In the genomic region with DNA sequence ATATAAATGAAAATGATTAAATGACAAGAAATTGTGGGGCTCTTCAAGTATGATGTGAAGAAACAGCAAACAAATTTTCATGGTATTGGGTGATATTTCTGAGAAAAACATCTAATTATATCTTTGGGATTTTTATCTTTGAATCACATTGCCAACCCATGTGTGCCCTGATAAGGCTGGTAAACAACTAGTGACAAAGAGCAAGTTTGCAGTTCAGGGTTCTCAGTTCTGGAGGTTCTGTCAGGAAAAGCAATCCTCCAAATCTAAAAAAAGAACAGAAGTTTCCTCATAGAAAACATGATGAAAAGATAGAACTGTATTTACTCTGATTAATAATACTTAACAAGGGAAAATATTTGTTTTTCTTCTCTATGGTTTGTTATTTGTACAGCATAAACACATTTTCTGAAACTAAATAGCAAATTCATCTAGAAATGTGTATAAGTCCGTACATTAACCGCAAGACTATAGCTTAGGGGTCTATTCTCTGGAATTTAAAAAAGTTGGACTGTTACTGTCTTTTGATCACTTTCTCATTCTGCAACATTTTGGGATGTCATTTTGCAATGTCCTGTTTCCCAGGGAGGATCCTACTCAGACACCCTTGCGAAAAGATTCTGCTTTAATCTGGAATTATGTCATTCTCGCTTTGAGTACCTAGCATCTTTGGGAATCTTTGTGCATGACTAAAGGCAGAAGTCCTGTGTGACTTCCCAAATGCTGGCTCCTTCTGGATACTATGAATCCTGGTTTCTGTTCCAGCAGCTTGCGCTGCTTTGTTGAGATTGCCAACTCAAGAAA, we compare ENCODE assay signal across 1 cellular context.
TF ChIP-seq lines count a peak whose summit lies in the region.

No MANE protein-coding gene starts in this region.

TF ChIP-seq in K562, 482 proteins besides CTCF, POLR2A, EP300 and RAD21 (continued from another document):
- TF ChIP-seq TEAD4 (IDR thresholded peaks at IDR 0.05; ENCODE audit: low read length) (peak; percentile 62; the same call in 1 of the 2 replicates), TEAD4 (CRISPR knock-in tag; IDR thresholded peaks at IDR 0.05; ENCODE audit: borderline replicate concordance) (no peak), STAT5A (IDR thresholded peaks at IDR 0.05; ENCODE audit: borderline replicate concordance, low read length) (peak; percentile 23; the same call in 1 of the 2 replicates), ARID1B (IDR thresholded peaks at IDR 0.05) (peak; percentile 69), FOXJ2 (tag; IDR thresholded peaks at IDR 0.05) (peak; percentile 70; the same call in 1 of the 2 replicates), ZNF717 (CRISPR knock-in tag; IDR thresholded peaks at IDR 0.05) (no peak), FOSL1 (tag; conservative IDR thresholded peaks at IDR 0.05) (peak; percentile 48), U2AF1 (optimal IDR thresholded peaks at IDR 0.05; ENCODE audit: low read depth, low read length) (no peak), POLR3G (IDR thresholded peaks at IDR 0.05; ENCODE audit: extremely low read depth, insufficient read length, insufficient replicate concordance) (no peak), ADNP (tag; IDR thresholded peaks at IDR 0.05) (no peak)
TF ChIP-seq in K562: peak in this region for 13.
